In the genomic region with DNA sequence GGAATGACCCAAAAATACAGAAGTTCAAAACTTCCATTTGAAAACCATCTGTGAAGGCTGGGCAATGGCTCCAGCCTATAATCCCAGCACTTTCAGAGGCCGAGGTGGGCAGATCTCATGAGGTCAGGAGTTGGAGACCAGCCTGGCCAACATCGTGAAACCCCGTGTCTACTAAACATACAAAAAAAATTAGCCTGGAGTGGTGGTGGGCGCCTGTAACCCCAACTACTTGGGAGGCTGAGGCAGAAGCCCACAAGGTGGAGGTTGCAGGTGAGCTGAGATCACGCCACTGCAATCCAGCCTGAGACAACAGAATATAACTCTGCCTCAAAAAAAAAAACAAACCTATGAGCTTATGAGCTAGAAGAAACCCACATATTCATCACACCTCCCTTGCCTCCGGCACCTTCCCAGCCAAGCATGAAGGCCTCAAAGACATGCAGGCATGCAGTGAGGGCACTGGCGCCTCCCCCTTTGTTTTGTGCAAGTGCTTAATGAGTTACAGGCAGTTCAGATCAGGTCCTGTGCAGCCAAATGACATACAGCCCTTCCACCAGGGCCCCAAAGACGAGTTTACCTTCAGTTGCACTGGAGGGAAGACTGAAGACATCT, we compare ENCODE assay signal across 13 cellular contexts. TPM values are rescaled to one million over a fixed set of nuclear protein-coding genes. Genes with fewer than 3 reads are reported as not detected.
DNase-seq lines count a peak whose midpoint lies in the region; ATAC-seq, FAIRE-seq and TF ChIP-seq lines count a peak whose summit lies in the region.
"Had no signal": no experiment of that assay in that cellular context is flagged by ENCODE, and none has a peak within 500 bp of the region (broad histone marks: within the 10 kb centered on the region; RNA-seq: fewer than 3 reads in every experiment).

No MANE protein-coding gene starts in this region.

- no peak for FAIRE-seq in astrocyte (lab: Jason Lieb, UNC)
- FAIRE-seq: GM19239 had no signal

- peak overlapping the region; percentile 68 for H3K27ac Mint-ChIP-seq in HFFc6
- H3K27ac Mint-ChIP-seq in astrocyte (ENCODE audit: unreplicated experiment) = peak overlapping the region; percentile 50
- peak overlapping the region; percentile 36 to 59 for H3K27ac Mint-ChIP-seq in natural killer cell treated with Interleukin-12 subunit alpha and Interleukin-12 subunit beta and Interleukin-15 and Interleukin-18, amount 100 ng/mL, for 72 hours
- H3K27ac Mint-ChIP-seq: dendritic cell treated with granulocyte-macrophage colony-stimulating factor and Interleukin-4, amounts not matched to agents 40 ng/mL and 50 ng/mL, for 4 days had no signal

- H4K20me1 ChIP-seq in DND-41 (ENCODE audit: insufficient read depth, low read length) (peaks cover 89% of the 10 kb centered on the region), astrocyte (ENCODE audit: insufficient read depth, low read length) (peaks cover 96% of the 10 kb centered on the region)

- H3K4me3 ChIP-seq in DND-41 (ENCODE audit: low read depth in 1 of 2, low read length in 2 of 2) (no peak overlapping the region), astrocyte (ENCODE audit: insufficient read depth, low read depth, low read length) (no peak overlapping the region)
- H3K4me3 ChIP-seq: SJSA1 had no signal

- no peak overlapping the region for H3K4me2 ChIP-seq in DND-41 (ENCODE audit: insufficient read depth, low read length)
- H3K4me2 ChIP-seq in astrocyte (ENCODE audit: low read length) = no peak overlapping the region

- H3K27me3 ChIP-seq in DND-41 (ENCODE audit: insufficient read depth, low read length, poor library complexity) = no peaks in the 10 kb centered on the region
- H3K27me3 ChIP-seq in astrocyte (ENCODE audit: insufficient read depth, low read length) = no peaks in the 10 kb centered on the region
- H3K27me3 ChIP-seq: SJSA1 had no signal

- H3K9ac ChIP-seq in DND-41 (ENCODE audit: low read depth, low read length) (no peak overlapping the region), astrocyte (ENCODE audit: low read length) (no peak overlapping the region)

- H3K27ac ChIP-seq in DND-41 (ENCODE audit: low read length) = no peak overlapping the region
- H3K27ac ChIP-seq in astrocyte (ENCODE audit: low read depth, low read length) = no peak overlapping the region
- H3K27ac ChIP-seq: SJSA1 had no signal

- TF ChIP-seq CTCF in DND-41 (IDR thresholded peaks at IDR 0.05; ENCODE audit: borderline replicate concordance, extremely low read depth, low read length, poor library complexity, severe bottlenecking) (no peak), HFFc6 (IDR thresholded peaks at IDR 0.05) (no peak), astrocyte (IDR thresholded peaks at IDR 0.05; ENCODE audit: insufficient read depth, low read depth, low read length) (no peak)

- H3K9me3 ChIP-seq in DND-41 (ENCODE audit: insufficient read depth, low read length, severe bottlenecking) (no peaks in the 10 kb centered on the region), astrocyte (ENCODE audit: insufficient read depth, low read depth, low read length) (no peaks in the 10 kb centered on the region)
- H3K9me3 ChIP-seq: SJSA1 had no signal

- H3K4me3 Mint-ChIP-seq in HFFc6 = no peak overlapping the region; the same call in 1 of the 2 replicates
- H3K4me3 Mint-ChIP-seq in astrocyte (ENCODE audit: unreplicated experiment) = peak overlapping the region; percentile 42
- no peak overlapping the region for H3K4me3 Mint-ChIP-seq in natural killer cell treated with Interleukin-12 subunit alpha and Interleukin-12 subunit beta and Interleukin-15 and Interleukin-18, amount 100 ng/mL, for 72 hours
- H3K4me3 Mint-ChIP-seq: dendritic cell treated with granulocyte-macrophage colony-stimulating factor and Interleukin-4, amounts not matched to agents 40 ng/mL and 50 ng/mL, for 4 days had no signal

- H2AFZ ChIP-seq in DND-41 (ENCODE audit: low read depth, low read length) (no peak overlapping the region), astrocyte (ENCODE audit: low read depth, low read length) (no peak overlapping the region)

- H3K4me1 Mint-ChIP-seq in HFFc6 (ENCODE audit: low read depth) = peaks cover 75% of the 10 kb centered on the region
- H3K4me1 Mint-ChIP-seq in astrocyte (ENCODE audit: low read depth, unreplicated experiment) = peaks cover 29% of the 10 kb centered on the region
- peaks cover 61 to 65% of the 10 kb centered on the region in 2 donors for H3K4me1 Mint-ChIP-seq in natural killer cell treated with Interleukin-12 subunit alpha and Interleukin-12 subunit beta and Interleukin-15 and Interleukin-18, amount 100 ng/mL, for 72 hours (ENCODE audit: low read depth in 2 of 2)

- peaks cover 94% of the 10 kb centered on the region for H3K36me3 ChIP-seq in DND-41 (ENCODE audit: insufficient read depth, low read length)
- H3K36me3 ChIP-seq in astrocyte (ENCODE audit: insufficient read depth, low read length) = peaks cover 86% of the 10 kb centered on the region

- H3K79me2 ChIP-seq in DND-41 (ENCODE audit: insufficient read depth, low read length) (peaks cover 66% of the 10 kb centered on the region), astrocyte (ENCODE audit: insufficient read depth, low read length) (peaks cover 70% of the 10 kb centered on the region)

- peak; percentile 26 for DNase-seq in DND-41
- no peak for DNase-seq in HFFc6
- DNase-seq in astrocyte (ENCODE audit: low read depth) = no peak
- no peak for DNase-seq in natural killer cell treated with Interleukin-12 subunit alpha and Interleukin-12 subunit beta and Interleukin-15 and Interleukin-18, amount 100 ng/mL, for 72 hours (ENCODE audit: low spot score)
- no peak for DNase-seq in ureter (ENCODE audit: low spot score)
- DNase-seq in iPS-NIHi7 (ENCODE audit: extremely low spot score) = no peak
- DNase-seq in amygdala (lab: John Stamatoyannopoulos, UW) = no peak
- DNase-seq: EL; stimulated activated CD4-positive, alpha-beta T cell treated with anti-CD3 and anti-CD28 coated beads, Interleukin-2, amount 100 ng/mL, for 24 hours had no signal

- peaks cover 79% of the 10 kb centered on the region for H3K36me3 Mint-ChIP-seq in HFFc6 (ENCODE audit: low read depth)
- H3K36me3 Mint-ChIP-seq in astrocyte (ENCODE audit: low read depth, unreplicated experiment) = peaks cover 34% of the 10 kb centered on the region
- H3K36me3 Mint-ChIP-seq in natural killer cell treated with Interleukin-12 subunit alpha and Interleukin-12 subunit beta and Interleukin-15 and Interleukin-18, amount 100 ng/mL, for 72 hours = peaks cover 71% of the 10 kb centered on the region

- no peaks in the 10 kb centered on the region for H3K9me3 Mint-ChIP-seq in HFFc6
- peaks cover 2% of the 10 kb centered on the region for H3K9me3 Mint-ChIP-seq in astrocyte (ENCODE audit: unreplicated experiment)
- H3K9me3 Mint-ChIP-seq in natural killer cell treated with Interleukin-12 subunit alpha and Interleukin-12 subunit beta and Interleukin-15 and Interleukin-18, amount 100 ng/mL, for 72 hours = no peaks in the 10 kb centered on the region
- H3K9me3 Mint-ChIP-seq: dendritic cell treated with granulocyte-macrophage colony-stimulating factor and Interleukin-4, amounts not matched to agents 40 ng/mL and 50 ng/mL, for 4 days had no signal

- peaks cover 28% of the 10 kb centered on the region for H3K27me3 Mint-ChIP-seq in HFFc6 (ENCODE audit: insufficient read depth)
- H3K27me3 Mint-ChIP-seq in astrocyte (ENCODE audit: low read depth, unreplicated experiment) = no peaks in the 10 kb centered on the region
- H3K27me3 Mint-ChIP-seq in natural killer cell treated with Interleukin-12 subunit alpha and Interleukin-12 subunit beta and Interleukin-15 and Interleukin-18, amount 100 ng/mL, for 72 hours = no peaks in the 10 kb centered on the region
- H3K27me3 Mint-ChIP-seq: dendritic cell treated with granulocyte-macrophage colony-stimulating factor and Interleukin-4, amounts not matched to agents 40 ng/mL and 50 ng/mL, for 4 days had no signal

- peaks cover 24% of the 10 kb centered on the region for H3K4me1 ChIP-seq in DND-41 (ENCODE audit: insufficient read depth, low read length)
- H3K4me1 ChIP-seq in astrocyte (ENCODE audit: insufficient read depth, low read length) = no peaks in the 10 kb centered on the region

- ATAC-seq in DND-41 (ENCODE audit: insufficient read depth, low read depth) (no peak), HG02973 (IDR thresholded peaks at IDR 0.05; ENCODE audit: unreplicated experiment) (no peak)
- no peak for ATAC-seq in natural killer cell treated with Interleukin-12 subunit alpha and Interleukin-12 subunit beta and Interleukin-15 and Interleukin-18, amount 100 ng/mL, for 72 hours

RNA-seq across cellular contexts. Expression of gene HNRNPH1, which starts 9.9 kb away (rescaled TPM):
- 100 to 1,000 TPM; 286 to 401 (median 358) TPM for total RNA-seq in HFFc6 (2021; fragmentation: NEBNext Ultra II Directional; extraction: Animal tissue kit (Norgen Biotek cat#: 25700))
- 349 and 458 TPM in 2 replicates for total RNA-seq in astrocyte
- total RNA-seq in natural killer cell treated with Interleukin-12 subunit alpha and Interleukin-12 subunit beta and Interleukin-15 and Interleukin-18, amount 100 ng/mL, for 72 hours = 1,000 to 10,000 TPM in 1 of 2 donors, 100 to 1,000 TPM in 1; 874 to 1,296 TPM
- 787 TPM for total RNA-seq in ureter
